Comparison of ENCODE assay signal across 2 cellular contexts in genomic region chr5:78615697-78616096, GRCh38.
A peak's percentile ranks its signal among the peaks of the same experiment; 100 is the strongest.
TF ChIP-seq lines count a peak whose summit lies in the region.

No MANE protein-coding gene starts in this region.

TF ChIP-seq in A549, 52 proteins besides CTCF, POLR2A, EP300 and RAD21:
- TF ChIP-seq HOXB5 (CRISPR knock-in tag; IDR thresholded peaks at IDR 0.05): no peak
- no peak for TF ChIP-seq EHF (CRISPR knock-in tag; IDR thresholded peaks at IDR 0.05)
- TF ChIP-seq HOXB13 (CRISPR knock-in tag; IDR thresholded peaks at IDR 0.05; ENCODE audit: low read depth): no peak
- no peak for TF ChIP-seq FOSL2 (IDR thresholded peaks at IDR 0.05)
- TF ChIP-seq FOSL2 (CRISPR knock-in tag; IDR thresholded peaks at IDR 0.05): 0 out of 2 replicates have a peak, but pooled peaks have one; percentile 23

TF ChIP-seq in IMR-90, 13 proteins besides CTCF, POLR2A, EP300 and RAD21:
- TF ChIP-seq NFE2L2 (IDR thresholded peaks at IDR 0.05; ENCODE audit: low read depth, low read length): no peak
- TF ChIP-seq CEBPB (IDR thresholded peaks at IDR 0.05; ENCODE audit: low read depth, low read length): no peak
- TF ChIP-seq RCOR1 (IDR thresholded peaks at IDR 0.05; ENCODE audit: insufficient replicate concordance, low read length): no peak
- TF ChIP-seq ELK1 (IDR thresholded peaks at IDR 0.05; ENCODE audit: borderline replicate concordance, low read depth, low read length): no peak
- TF ChIP-seq SMC3 (IDR thresholded peaks at IDR 0.05; ENCODE audit: low read depth, low read length): no peak
- TF ChIP-seq FOS (IDR thresholded peaks at IDR 0.05; ENCODE audit: low read depth, low read length): peak; percentile 41; the same call in 1 of the 2 replicates
- TF ChIP-seq MAZ (IDR thresholded peaks at IDR 0.05; ENCODE audit: borderline replicate concordance, low read depth, low read length): no peak
- TF ChIP-seq RFX5 (IDR thresholded peaks at IDR 0.05; ENCODE audit: low read depth, low read length): no peak
- TF ChIP-seq CHD1 (IDR thresholded peaks at IDR 0.05; ENCODE audit: low read depth, low read length): no peak
TF ChIP-seq in IMR-90: peak in this region for 1.
